ENCODE assay signal across 9 cellular contexts in genomic region chr3:27714101-27714526, GRCh38. TPM values are rescaled to one million over a fixed set of nuclear protein-coding genes. Genes with fewer than 3 reads are reported as not detected.
DNase-seq lines count a peak whose midpoint lies in the region; ATAC-seq, FAIRE-seq and TF ChIP-seq lines count a peak whose summit lies in the region.
"Had no signal": no experiment of that assay in that cellular context is flagged by ENCODE, and none has a peak within 500 bp of the region (broad histone marks: within the 10 kb centered on the region; RNA-seq: fewer than 3 reads in every experiment).

No MANE protein-coding gene starts in this region.

- H3K9me3 ChIP-seq in heart left ventricle (no peaks in the 10 kb centered on the region), astrocyte (ENCODE audit: insufficient read depth, low read depth, low read length) (no peaks in the 10 kb centered on the region), mononuclear cell (ENCODE audit: low read depth, low read length) (no peaks in the 10 kb centered on the region), upper lobe of right lung (no peaks in the 10 kb centered on the region)

- H3K79me2 ChIP-seq in astrocyte (ENCODE audit: insufficient read depth, low read length): no peaks in the 10 kb centered on the region

- H4K20me1 ChIP-seq in astrocyte (ENCODE audit: insufficient read depth, low read length): no peaks in the 10 kb centered on the region

- H3K27me3 Mint-ChIP-seq in astrocyte (ENCODE audit: low read depth, unreplicated experiment): peaks cover 72% of the 10 kb centered on the region

- no peak for TF ChIP-seq CTCF in heart left ventricle (IDR thresholded peaks at IDR 0.05)
- TF ChIP-seq CTCF in astrocyte (IDR thresholded peaks at IDR 0.05; ENCODE audit: insufficient read depth, low read depth, low read length): no peak
- no peak for TF ChIP-seq CTCF in upper lobe of right lung (IDR thresholded peaks at IDR 0.05)

- peak overlapping the region; percentile 87 for H3K4me3 Mint-ChIP-seq in astrocyte (ENCODE audit: unreplicated experiment)

- no peaks in the 10 kb centered on the region for H3K36me3 Mint-ChIP-seq in astrocyte (ENCODE audit: low read depth, unreplicated experiment)

- no peak for ATAC-seq in heart left ventricle
- no peak for ATAC-seq in Right ventricle myocardium inferior
- no peak for ATAC-seq in upper lobe of right lung

- no peaks in the 10 kb centered on the region for H3K9me3 Mint-ChIP-seq in astrocyte (ENCODE audit: unreplicated experiment)

- H3K27ac ChIP-seq in heart left ventricle: peak overlapping the region in 1 of 12 donors; percentile 65
- H3K27ac ChIP-seq in astrocyte (ENCODE audit: low read depth, low read length): no peak overlapping the region
- H3K27ac ChIP-seq in upper lobe of right lung: no peak overlapping the region

- H3K9ac ChIP-seq in astrocyte (ENCODE audit: low read length): no peak overlapping the region

- FAIRE-seq in astrocyte (lab: Jason Lieb, UNC): no peak

- intact Hi-C loops in heart left ventricle (cut with DNase I) (loop anchor here in 7 of 10 donors (5.0 to 10.0 kb wide), 6 partner anchors 568 to 618 kb away; no protein-coding TSS in a partner anchor), Right ventricle myocardium inferior (cut with DNase I) (loop anchor here (10.0 kb wide), 1 partner anchor 571 kb away; no protein-coding TSS in a partner anchor), upper lobe of right lung (cut with DNase I) (no loop called here)

- H3K27ac Mint-ChIP-seq in astrocyte (ENCODE audit: unreplicated experiment): no peak overlapping the region

- H3K4me2 ChIP-seq in astrocyte (ENCODE audit: low read length): peak overlapping the region; percentile 100

- H3K4me1 ChIP-seq in heart left ventricle (peaks cover 0 to 33% (median 12%) of the 10 kb centered on the region in 12 donors), astrocyte (ENCODE audit: insufficient read depth, low read length) (peaks cover 18% of the 10 kb centered on the region), mononuclear cell (ENCODE audit: insufficient read depth, low read length) (peaks cover 35% of the 10 kb centered on the region), upper lobe of right lung (peaks cover 19% of the 10 kb centered on the region)

- peak overlapping the region in 11 of 12 donors; percentile 24 to 72 (median 59) for H3K4me3 ChIP-seq in heart left ventricle
- H3K4me3 ChIP-seq in astrocyte (ENCODE audit: insufficient read depth, low read depth, low read length): peak overlapping the region; percentile 79
- peak overlapping the region; percentile 52 for H3K4me3 ChIP-seq in mononuclear cell (ENCODE audit: low read length)
- peak overlapping the region; percentile 54 for H3K4me3 ChIP-seq in upper lobe of right lung

- TF ChIP-seq POLR2A in heart left ventricle (IDR thresholded peaks at IDR 0.05): no peak

- H3K27me3 ChIP-seq in heart left ventricle (peaks cover 11 to 82% (median 46%) of the 10 kb centered on the region in 9 donors), astrocyte (ENCODE audit: insufficient read depth, low read length) (peaks cover 64% of the 10 kb centered on the region), mononuclear cell (ENCODE audit: insufficient read depth, low read length) (peaks cover 88% of the 10 kb centered on the region), upper lobe of right lung (peaks cover 60% of the 10 kb centered on the region)

- peaks cover 10% of the 10 kb centered on the region for H3K4me1 Mint-ChIP-seq in astrocyte (ENCODE audit: low read depth, unreplicated experiment)

- H2AFZ ChIP-seq in astrocyte (ENCODE audit: low read depth, low read length): no peak overlapping the region

- no peak for DNase-seq in heart left ventricle
- no peak for DNase-seq in Right ventricle myocardium inferior (ENCODE audit: missing footprints)
- no peak for DNase-seq in astrocyte (ENCODE audit: low read depth)
- DNase-seq in upper lobe of right lung: no peak
- DNase-seq in SW480 (ENCODE audit: low spot score): no peak
- no peak for DNase-seq in ecto neural progenitor cell (ENCODE audit: low spot score)
- no peak for DNase-seq in activated CD4-positive, CD25-positive, alpha-beta regulatory T cell (lab: John Stamatoyannopoulos, UW)
- DNase-seq: NCI-H2081 had no signal

- 14 to 19% (median 18%) methylated on average over 13 of the region's 13 CpGs for WGBS in heart left ventricle, 4 donors

- H3K36me3 ChIP-seq in heart left ventricle (no peaks in the 10 kb centered on the region), astrocyte (ENCODE audit: insufficient read depth, low read length) (no peaks in the 10 kb centered on the region), upper lobe of right lung (no peaks in the 10 kb centered on the region)

RNA-seq across cellular contexts. Expression of gene EOMES, which starts 8.0 kb away (rescaled TPM):
- total RNA-seq in heart left ventricle (1 to 10 TPM in 1 of 9 donors, under 1 TPM in 5, not detected in 3; 0.05 to 2.1 (median 0.27) TPM), Right ventricle myocardium inferior (0.08 TPM), astrocyte (not detected in 2 replicates), mononuclear cell (3.4 TPM), upper lobe of right lung (1.2 TPM)
- under 1 TPM; 0.04 TPM for polyA plus RNA-seq in heart left ventricle
